8 cellular contexts compared by ENCODE assay signal in the genomic region with DNA sequence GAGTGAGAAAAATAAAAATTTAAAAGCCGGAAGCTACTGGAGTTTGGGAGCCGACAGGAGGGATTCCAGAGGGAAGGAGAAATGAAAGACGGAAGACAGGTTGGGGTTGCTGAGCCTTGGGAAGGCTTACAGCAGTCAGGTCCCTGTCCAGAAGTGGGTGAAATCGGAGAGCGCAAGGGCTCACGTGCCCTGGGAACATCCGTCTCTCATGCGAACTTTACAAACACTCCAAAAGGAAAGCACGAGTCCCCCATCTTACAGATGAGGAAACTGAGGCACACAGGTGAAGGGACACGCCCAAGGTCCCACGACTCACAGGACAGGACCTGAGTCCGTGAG. TPM values are rescaled to one million over a fixed set of nuclear protein-coding genes. Genes with fewer than 3 reads are reported as not detected.
DNase-seq lines count a peak whose midpoint lies in the region; ATAC-seq and TF ChIP-seq lines count a peak whose summit lies in the region.

No MANE protein-coding gene starts in this region.

- peak overlapping the region; percentile 71 for H3K4me3 Mint-ChIP-seq in activated T-helper 1 cell treated with anti-CD3 and anti-CD28 coated beads, Interleukin-12 subunit alpha, Interleukin-12 subunit beta, Interleukin-2, Interleukin-4 antibody, amounts not matched to agents 30 ng/mL and 10 ng/mL and 1 ng/mL, durations not matched to agents 14 hours and 24 hours and 36 hours
- peak overlapping the region in 4 of 5 donors; percentile 57 to 73 (median 72) for H3K4me3 Mint-ChIP-seq in immature natural killer cell
- H3K4me3 Mint-ChIP-seq in stimulated activated naive B cell treated with anti-CD40 and anti-IgM and Interleukin-4, amounts not matched to agents 10 μg/mL and 1 μg/mL and 100 μg/mL, for 72 hours: peak overlapping the region; percentile 79 to 87

- peaks cover 32% of the 10 kb centered on the region for H3K4me1 Mint-ChIP-seq in activated T-helper 1 cell treated with anti-CD3 and anti-CD28 coated beads, Interleukin-12 subunit alpha, Interleukin-12 subunit beta, Interleukin-2, Interleukin-4 antibody, amounts not matched to agents 30 ng/mL and 10 ng/mL and 1 ng/mL, durations not matched to agents 14 hours and 24 hours and 36 hours (ENCODE audit: low read depth)
- H3K4me1 Mint-ChIP-seq in immature natural killer cell: peaks cover 20 to 24% of the 10 kb centered on the region in 2 donors
- peaks cover 8 to 29% of the 10 kb centered on the region in 2 donors for H3K4me1 Mint-ChIP-seq in stimulated activated naive B cell treated with anti-CD40 and anti-IgM and Interleukin-4, amounts not matched to agents 10 μg/mL and 1 μg/mL and 100 μg/mL, for 72 hours

- peaks cover 42% of the 10 kb centered on the region for H3K27me3 Mint-ChIP-seq in activated T-helper 1 cell treated with anti-CD3 and anti-CD28 coated beads, Interleukin-12 subunit alpha, Interleukin-12 subunit beta, Interleukin-2, Interleukin-4 antibody, amounts not matched to agents 30 ng/mL and 10 ng/mL and 1 ng/mL, durations not matched to agents 14 hours and 24 hours and 36 hours (ENCODE audit: insufficient read depth)
- peaks cover 10 to 20% (median 16%) of the 10 kb centered on the region in 3 donors for H3K27me3 Mint-ChIP-seq in immature natural killer cell (ENCODE audit: low read depth in 3 of 3)
- peaks cover 18 to 29% of the 10 kb centered on the region in 2 donors for H3K27me3 Mint-ChIP-seq in stimulated activated naive B cell treated with anti-CD40 and anti-IgM and Interleukin-4, amounts not matched to agents 10 μg/mL and 1 μg/mL and 100 μg/mL, for 72 hours

- H3K27ac Mint-ChIP-seq in activated T-helper 1 cell treated with anti-CD3 and anti-CD28 coated beads, Interleukin-12 subunit alpha, Interleukin-12 subunit beta, Interleukin-2, Interleukin-4 antibody, amounts not matched to agents 30 ng/mL and 10 ng/mL and 1 ng/mL, durations not matched to agents 14 hours and 24 hours and 36 hours: no peak overlapping the region
- H3K27ac Mint-ChIP-seq in immature natural killer cell: no peak overlapping the region
- H3K27ac Mint-ChIP-seq in stimulated activated naive B cell treated with anti-CD40 and anti-IgM and Interleukin-4, amounts not matched to agents 10 μg/mL and 1 μg/mL and 100 μg/mL, for 72 hours: peak overlapping the region; percentile 70

- DNase-seq in NCI-H2171 treated with DMSO at 0.1 percent for 48 hours (lab: John Stamatoyannopoulos, UW): peak; percentile 41
- no peak for DNase-seq in NCI-H2171 (lab: John Stamatoyannopoulos, UW)
- no peak for DNase-seq in activated T-helper 1 cell treated with anti-CD3 and anti-CD28 coated beads, Interleukin-12 subunit alpha, Interleukin-12 subunit beta, Interleukin-2, Interleukin-4 antibody, amounts not matched to agents 30 ng/mL and 10 ng/mL and 1 ng/mL, durations not matched to agents 14 hours and 24 hours and 36 hours (ENCODE audit: low spot score)
- DNase-seq in immature natural killer cell: no peak
- DNase-seq in stimulated activated naive B cell treated with anti-CD40 and anti-IgM and Interleukin-4, amounts not matched to agents 10 μg/mL and 1 μg/mL and 100 μg/mL, for 72 hours: no peak
- no peak for DNase-seq in GM03348 (ENCODE audit: low spot score)
- no peak for DNase-seq in erythroblast (lab: John Stamatoyannopoulos, UW)

- TF ChIP-seq POLR2A in erythroblast (IDR thresholded peaks at IDR 0.05; ENCODE audit: low read length): no peak

- intact Hi-C loops in activated T-helper 1 cell treated with anti-CD3 and anti-CD28 coated beads, Interleukin-12 subunit alpha, Interleukin-12 subunit beta, Interleukin-2, Interleukin-4 antibody, amounts not matched to agents 30 ng/mL and 10 ng/mL and 1 ng/mL, durations not matched to agents 14 hours and 24 hours and 36 hours (cut with micrococcal nuclease): no loop called here

- no peak for ATAC-seq in stimulated activated naive B cell treated with anti-CD40 and anti-IgM and Interleukin-4, amounts not matched to agents 10 μg/mL and 1 μg/mL and 100 μg/mL, for 72 hours (replicated peaks)
- no peak for ATAC-seq in HG03097 (IDR thresholded peaks at IDR 0.05; ENCODE audit: low FRiP score, unreplicated experiment)

- no peaks in the 10 kb centered on the region for H3K9me3 Mint-ChIP-seq in activated T-helper 1 cell treated with anti-CD3 and anti-CD28 coated beads, Interleukin-12 subunit alpha, Interleukin-12 subunit beta, Interleukin-2, Interleukin-4 antibody, amounts not matched to agents 30 ng/mL and 10 ng/mL and 1 ng/mL, durations not matched to agents 14 hours and 24 hours and 36 hours
- no peaks in the 10 kb centered on the region for H3K9me3 Mint-ChIP-seq in immature natural killer cell
- H3K9me3 Mint-ChIP-seq in stimulated activated naive B cell treated with anti-CD40 and anti-IgM and Interleukin-4, amounts not matched to agents 10 μg/mL and 1 μg/mL and 100 μg/mL, for 72 hours: no peaks in the 10 kb centered on the region

- no peaks in the 10 kb centered on the region for H3K36me3 Mint-ChIP-seq in activated T-helper 1 cell treated with anti-CD3 and anti-CD28 coated beads, Interleukin-12 subunit alpha, Interleukin-12 subunit beta, Interleukin-2, Interleukin-4 antibody, amounts not matched to agents 30 ng/mL and 10 ng/mL and 1 ng/mL, durations not matched to agents 14 hours and 24 hours and 36 hours (ENCODE audit: low read depth)
- no peaks in the 10 kb centered on the region for H3K36me3 Mint-ChIP-seq in immature natural killer cell
- H3K36me3 Mint-ChIP-seq in stimulated activated naive B cell treated with anti-CD40 and anti-IgM and Interleukin-4, amounts not matched to agents 10 μg/mL and 1 μg/mL and 100 μg/mL, for 72 hours: no peaks in the 10 kb centered on the region

RNA-seq across cellular contexts. Expression of gene OLFML2A, which starts 0.4 kb away (rescaled TPM):
- total RNA-seq in activated T-helper 1 cell treated with anti-CD3 and anti-CD28 coated beads, Interleukin-12 subunit alpha, Interleukin-12 subunit beta, Interleukin-2, Interleukin-4 antibody, amounts not matched to agents 30 ng/mL and 10 ng/mL and 1 ng/mL, durations not matched to agents 14 hours and 24 hours and 36 hours: not detected in 2 replicates
- not detected for polyA plus RNA-seq in immature natural killer cell

RNA-seq across cellular contexts. Expression of gene NR6A1, which starts 5.5 kb away (rescaled TPM):
- total RNA-seq in activated T-helper 1 cell treated with anti-CD3 and anti-CD28 coated beads, Interleukin-12 subunit alpha, Interleukin-12 subunit beta, Interleukin-2, Interleukin-4 antibody, amounts not matched to agents 30 ng/mL and 10 ng/mL and 1 ng/mL, durations not matched to agents 14 hours and 24 hours and 36 hours: 1.7 and 2.3 TPM in 2 replicates
- not detected for polyA plus RNA-seq in immature natural killer cell
